In the genomic region with DNA sequence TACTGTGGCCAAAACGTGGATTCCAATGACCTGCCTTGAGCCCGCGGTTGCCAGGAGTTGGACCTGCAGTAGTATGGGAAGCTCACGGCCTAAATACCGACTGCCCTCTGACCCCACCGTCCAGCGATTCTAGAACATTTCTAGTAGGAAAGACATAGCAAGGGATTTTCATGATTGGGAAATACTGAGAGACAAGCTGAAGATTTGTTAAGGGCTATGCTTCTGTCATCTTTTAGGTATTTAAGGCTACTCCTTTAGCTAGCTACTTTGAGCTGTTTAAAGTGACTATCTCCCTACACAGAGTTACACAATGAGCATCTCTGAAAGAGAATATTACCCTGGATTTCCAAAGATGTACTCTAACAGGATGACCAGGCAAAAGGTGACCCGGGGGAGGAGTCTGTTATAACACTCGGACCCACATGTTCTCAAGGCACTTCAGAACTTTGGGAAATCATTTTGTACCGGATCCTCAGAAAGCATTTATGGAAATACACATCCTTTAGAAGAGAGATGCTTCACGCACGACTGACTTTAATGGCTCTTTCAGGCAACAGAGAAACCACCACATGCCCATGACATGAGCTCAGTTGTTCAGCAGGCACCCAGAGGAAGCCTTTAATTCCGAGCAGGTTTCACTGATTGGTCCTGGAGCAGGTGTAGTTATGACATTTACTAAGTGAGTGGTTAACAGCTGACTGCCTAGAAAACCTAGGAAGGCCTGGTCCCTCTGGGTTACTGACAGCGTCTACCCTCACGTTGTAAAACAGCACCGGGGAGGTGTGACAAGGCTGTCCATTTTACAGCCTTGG, we compare ENCODE assay signal across 1 cellular context.
TF ChIP-seq lines count a peak whose summit lies in the region.

No MANE protein-coding gene starts in this region.

TF ChIP-seq in H1, 55 proteins besides CTCF, POLR2A, EP300 and RAD21:
- TF ChIP-seq BACH1 (IDR thresholded peaks at IDR 0.05; ENCODE audit: low read length) (no peak), RBBP5 (IDR thresholded peaks at IDR 0.05; ENCODE audit: borderline replicate concordance, low read depth, low read length) (no peak), POU5F1 (IDR thresholded peaks at IDR 0.05; ENCODE audit: low read depth, low read length) (no peak), MAFK (IDR thresholded peaks at IDR 0.05; ENCODE audit: low read depth, low read length) (no peak), POLR2AphosphoS5 (IDR thresholded peaks at IDR 0.05; ENCODE audit: low read depth, low read length) (peak; percentile 22; the same call in 1 of the 2 replicates), NRF1 (IDR thresholded peaks at IDR 0.05; ENCODE audit: low read depth, low read length) (no peak)
